8 cellular contexts compared by ENCODE assay signal in genomic region chr12:26126340-26127284, GRCh38. TPM values are rescaled to one million over a fixed set of nuclear protein-coding genes. Genes with fewer than 3 reads are reported as not detected.
A peak's percentile ranks its signal among the peaks of the same experiment; 100 is the strongest.
DNase-seq lines count a peak whose midpoint lies in the region; ATAC-seq and TF ChIP-seq lines count a peak whose summit lies in the region.

No MANE protein-coding gene starts in this region.

- DNase-seq in Caki2 (ENCODE audit: low read depth) (peak; percentile 85), HS-27A (ENCODE audit: low read depth) (peak; percentile 66), RPMI8226 (peak; percentile 85), iPS DF 6.9 (ENCODE audit: low read depth, low spot score) (no peak), psoas muscle (peak; percentile 90 to 94)

- peak overlapping the region; percentile 52 to 98 (median 95) for H3K27ac Mint-ChIP-seq in brain

- peaks cover 38% of the 10 kb centered on the region for H3K4me1 Mint-ChIP-seq in brain

- H3K36me3 ChIP-seq in iPS DF 6.9 (ENCODE audit: control insufficient read depth, insufficient read depth, low read length) (no peaks in the 10 kb centered on the region), psoas muscle (ENCODE audit: insufficient read depth in 1 of 2, low read depth in 1 of 2) (no peaks in the 10 kb centered on the region)

- peak; percentile 38 for ATAC-seq in GM19395 (IDR thresholded peaks at IDR 0.05; ENCODE audit: unreplicated experiment)
- peak; percentile 69 to 75 (median 72) for ATAC-seq in psoas muscle
- no peak for ATAC-seq in GM21576 (IDR thresholded peaks at IDR 0.05; ENCODE audit: unreplicated experiment)

- H3K27me3 Mint-ChIP-seq in brain = peaks cover 94% of the 10 kb centered on the region

- H3K27me3 ChIP-seq in iPS DF 6.9 (ENCODE audit: control insufficient read depth, insufficient read depth, low read length) (peaks cover 45% of the 10 kb centered on the region), psoas muscle (ENCODE audit: insufficient read depth in 3 of 3, low read length in 2 of 3) (peaks cover 0 to 4% (median 0%) of the 10 kb centered on the region in 3 donors)

- in situ Hi-C loops in Caki2 (cut with HindIII; ENCODE audit: low pct_unique_long_range_greater_than_20kb, low sequenced_read_pairs) = no loop called here

- H3K27ac ChIP-seq in iPS DF 6.9 (ENCODE audit: low read length) (no peak overlapping the region), psoas muscle (peak overlapping the region; percentile 90)

- peaks cover 0 to 7% (median 0%) of the 10 kb centered on the region in 5 experiments for H3K9me3 Mint-ChIP-seq in brain

- TF ChIP-seq CTCF in brain (conservative IDR thresholded peaks at IDR 0.05) = no peak
- TF ChIP-seq CTCF in psoas muscle (IDR thresholded peaks at IDR 0.05) = peak; percentile 5

- peaks cover 5% of the 10 kb centered on the region for H3K36me3 Mint-ChIP-seq in brain

- no peaks in the 10 kb centered on the region for H3K9me3 ChIP-seq in iPS DF 6.9 (ENCODE audit: control insufficient read depth, insufficient read depth, low read length)
- no peaks in the 10 kb centered on the region for H3K9me3 ChIP-seq in psoas muscle

- intact Hi-C loops in psoas muscle (cut with DNase I) = loop anchor here (2.0 to 5.0 kb wide), 4 partner anchors 26 to 161 kb away; partner anchors contain the start of gene SSPN (in 1 of the 2)

- no CpG with 5 or more reads among the region's 60 CpGs for WGBS in iPS DF 6.9 (ENCODE audit: insufficient coverage, insufficient read length)
- whole genome bisulfite sequencing in psoas muscle, 3 donors = 4 to 8% (median 5%) methylated on average over 53 to 60 of the region's 60 CpGs

- peak overlapping the region; percentile 60; the same call in 1 of the 2 replicates for H3K4me3 ChIP-seq in iPS DF 6.9 (ENCODE audit: low read length)
- H3K4me3 ChIP-seq in psoas muscle = peak overlapping the region; percentile 77

- H3K4me3 Mint-ChIP-seq in brain = peak overlapping the region; percentile 93 to 97 (median 94)

- H3K4me1 ChIP-seq in iPS DF 6.9 (ENCODE audit: control insufficient read depth, insufficient read depth, low read length) (no peaks in the 10 kb centered on the region), psoas muscle (peaks cover 3% of the 10 kb centered on the region)

RNA-seq across cellular contexts. Expression of gene BHLHE41, which starts 1.8 kb away (rescaled TPM):
- 5.8 and 70.0 TPM in 2 replicates for total RNA-seq in Caki2 (2014; rRNA removed; shearing (Covaris generic); ENCODE audit: low replicate concordance)
- polyA plus RNA-seq in brain (ENCODE audit: insufficient read depth, low read depth, low replicate concordance) (24.7 TPM), psoas muscle (10 to 100 TPM in 1 of 3 donors, 1 to 10 TPM in 2; 7.4 to 11.1 (median 9.2) TPM)
- total RNA-seq in psoas muscle = 10 to 100 TPM; 10.3 to 41.5 (median 34.2) TPM
